ENCODE assay signal across 2 cellular contexts in the genomic region with DNA sequence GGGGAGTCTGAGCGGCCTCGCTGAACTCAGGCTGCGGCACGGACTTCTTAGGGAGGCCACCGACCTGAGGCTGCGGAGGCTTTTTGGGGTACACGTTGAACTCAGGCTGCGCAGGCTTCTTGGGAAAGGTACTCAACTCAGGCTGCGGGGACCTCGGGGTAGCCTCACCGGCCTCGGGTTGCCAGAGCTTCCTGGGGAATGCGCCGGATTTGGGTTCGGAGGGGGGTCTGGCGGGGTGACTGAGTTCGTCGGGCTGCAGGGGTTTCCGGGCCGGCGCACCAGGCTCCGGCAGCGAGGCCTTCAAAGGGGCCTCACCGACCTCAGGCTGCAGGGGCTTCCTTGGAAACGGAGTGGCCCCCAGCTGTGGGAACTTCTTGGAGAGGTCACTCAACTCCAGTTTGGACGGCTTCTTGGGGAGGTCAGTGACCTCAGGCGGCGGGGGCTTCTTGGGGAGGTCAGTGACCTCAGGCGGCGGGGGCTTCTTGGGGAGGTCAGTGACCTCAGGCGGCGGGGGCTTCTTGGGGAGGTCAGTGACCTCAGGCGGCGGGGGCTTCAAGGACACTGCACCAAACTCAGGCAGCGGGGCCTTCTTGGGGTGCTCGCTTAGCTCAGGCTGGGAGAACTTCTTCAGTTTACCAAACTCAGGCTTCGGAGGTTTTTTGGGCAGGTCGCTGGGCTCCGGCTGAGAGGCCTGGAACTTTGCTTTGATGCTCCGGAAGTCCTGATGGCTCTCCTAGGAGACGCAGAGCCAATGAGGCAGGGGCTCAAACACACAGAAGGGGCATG.
TF ChIP-seq lines count a peak whose summit lies in the region.

No MANE protein-coding gene starts in this region.

TF ChIP-seq in liver, 16 proteins besides CTCF, POLR2A, EP300 and RAD21:
- TF ChIP-seq YY1 (IDR thresholded peaks at IDR 0.05) (no peak), HNF4G (IDR thresholded peaks at IDR 0.05) (no peak), RXRA (IDR thresholded peaks at IDR 0.05) (peak; percentile 67 to 84), NR2F2 (IDR thresholded peaks at IDR 0.05) (peak; percentile 87)

TF ChIP-seq in HepG2, 621 proteins besides CTCF, POLR2A, EP300 and RAD21:
- TF ChIP-seq, protein P1, sequence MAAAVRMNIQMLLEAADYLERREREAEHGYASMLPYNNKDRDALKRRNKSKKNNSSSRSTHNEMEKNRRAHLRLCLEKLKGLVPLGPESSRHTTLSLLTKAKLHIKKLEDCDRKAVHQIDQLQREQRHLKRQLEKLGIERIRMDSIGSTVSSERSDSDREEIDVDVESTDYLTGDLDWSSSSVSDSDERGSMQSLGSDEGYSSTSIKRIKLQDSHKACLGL (CRISPR knock-in tag; IDR thresholded peaks at IDR 0.05) = no peak
- TF ChIP-seq, protein P2, sequence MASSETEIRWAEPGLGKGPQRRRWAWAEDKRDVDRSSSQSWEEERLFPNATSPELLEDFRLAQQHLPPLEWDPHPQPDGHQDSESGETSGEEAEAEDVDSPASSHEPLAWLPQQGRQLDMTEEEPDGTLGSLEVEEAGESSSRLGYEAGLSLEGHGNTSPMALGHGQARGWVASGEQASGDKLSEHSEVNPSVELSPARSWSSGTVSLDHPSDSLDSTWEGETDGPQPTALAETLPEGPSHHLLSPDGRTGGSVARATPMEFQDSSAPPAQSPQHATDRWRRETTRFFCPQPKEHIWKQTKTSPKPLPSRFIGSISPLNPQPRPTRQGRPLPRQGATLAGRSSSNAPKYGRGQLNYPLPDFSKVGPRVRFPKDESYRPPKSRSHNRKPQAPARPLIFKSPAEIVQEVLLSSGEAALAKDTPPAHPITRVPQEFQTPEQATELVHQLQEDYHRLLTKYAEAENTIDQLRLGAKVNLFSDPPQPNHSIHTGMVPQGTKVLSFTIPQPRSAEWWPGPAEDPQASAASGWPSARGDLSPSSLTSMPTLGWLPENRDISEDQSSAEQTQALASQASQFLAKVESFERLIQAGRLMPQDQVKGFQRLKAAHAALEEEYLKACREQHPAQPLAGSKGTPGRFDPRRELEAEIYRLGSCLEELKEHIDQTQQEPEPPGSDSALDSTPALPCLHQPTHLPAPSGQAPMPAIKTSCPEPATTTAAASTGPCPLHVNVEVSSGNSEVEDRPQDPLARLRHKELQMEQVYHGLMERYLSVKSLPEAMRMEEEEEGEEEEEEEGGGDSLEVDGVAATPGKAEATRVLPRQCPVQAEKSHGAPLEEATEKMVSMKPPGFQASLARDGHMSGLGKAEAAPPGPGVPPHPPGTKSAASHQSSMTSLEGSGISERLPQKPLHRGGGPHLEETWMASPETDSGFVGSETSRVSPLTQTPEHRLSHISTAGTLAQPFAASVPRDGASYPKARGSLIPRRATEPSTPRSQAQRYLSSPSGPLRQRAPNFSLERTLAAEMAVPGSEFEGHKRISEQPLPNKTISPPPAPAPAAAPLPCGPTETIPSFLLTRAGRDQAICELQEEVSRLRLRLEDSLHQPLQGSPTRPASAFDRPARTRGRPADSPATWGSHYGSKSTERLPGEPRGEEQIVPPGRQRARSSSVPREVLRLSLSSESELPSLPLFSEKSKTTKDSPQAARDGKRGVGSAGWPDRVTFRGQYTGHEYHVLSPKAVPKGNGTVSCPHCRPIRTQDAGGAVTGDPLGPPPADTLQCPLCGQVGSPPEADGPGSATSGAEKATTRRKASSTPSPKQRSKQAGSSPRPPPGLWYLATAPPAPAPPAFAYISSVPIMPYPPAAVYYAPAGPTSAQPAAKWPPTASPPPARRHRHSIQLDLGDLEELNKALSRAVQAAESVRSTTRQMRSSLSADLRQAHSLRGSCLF (CRISPR knock-in tag; IDR thresholded peaks at IDR 0.05; ENCODE audit: borderline replicate concordance) = no peak
- TF ChIP-seq ZNF788 (CRISPR knock-in tag; IDR thresholded peaks at IDR 0.05; ENCODE audit: borderline replicate concordance) (no peak), ATF1 (CRISPR knock-in tag; IDR thresholded peaks at IDR 0.05) (no peak), ZNF629 (CRISPR knock-in tag; conservative IDR thresholded peaks at IDR 0.05) (no peak), ZNF570 (CRISPR knock-in tag; IDR thresholded peaks at IDR 0.05; ENCODE audit: borderline replicate concordance) (no peak), WIZ (CRISPR knock-in tag; IDR thresholded peaks at IDR 0.05) (no peak), RBM22 (optimal IDR thresholded peaks at IDR 0.05; ENCODE audit: low read length) (no peak), ZNF761 (CRISPR knock-in tag; conservative IDR thresholded peaks at IDR 0.05) (no peak), ONECUT2 (CRISPR knock-in tag; IDR thresholded peaks at IDR 0.05) (no peak), DNMT1 (CRISPR knock-in tag; IDR thresholded peaks at IDR 0.05) (no peak), SCMH1 (CRISPR knock-in tag; IDR thresholded peaks at IDR 0.05; ENCODE audit: borderline replicate concordance) (no peak), CHD4 (IDR thresholded peaks at IDR 0.05; ENCODE audit: borderline replicate concordance, low read length) (no peak), ZNF329 (CRISPR knock-in tag; IDR thresholded peaks at IDR 0.05; ENCODE audit: low read depth) (no peak), ZNF34 (CRISPR knock-in tag; IDR thresholded peaks at IDR 0.05; ENCODE audit: borderline replicate concordance) (no peak)
- TF ChIP-seq, protein P3, sequence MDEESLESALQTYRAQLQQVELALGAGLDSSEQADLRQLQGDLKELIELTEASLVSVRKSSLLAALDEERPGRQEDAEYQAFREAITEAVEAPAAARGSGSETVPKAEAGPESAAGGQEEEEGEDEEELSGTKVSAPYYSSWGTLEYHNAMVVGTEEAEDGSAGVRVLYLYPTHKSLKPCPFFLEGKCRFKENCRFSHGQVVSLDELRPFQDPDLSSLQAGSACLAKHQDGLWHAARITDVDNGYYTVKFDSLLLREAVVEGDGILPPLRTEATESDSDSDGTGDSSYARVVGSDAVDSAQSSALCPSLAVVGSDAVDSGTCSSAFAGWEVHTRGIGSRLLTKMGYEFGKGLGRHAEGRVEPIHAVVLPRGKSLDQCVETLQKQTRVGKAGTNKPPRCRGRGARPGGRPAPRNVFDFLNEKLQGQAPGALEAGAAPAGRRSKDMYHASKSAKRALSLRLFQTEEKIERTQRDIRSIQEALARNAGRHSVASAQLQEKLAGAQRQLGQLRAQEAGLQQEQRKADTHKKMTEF (CRISPR knock-in tag; IDR thresholded peaks at IDR 0.05) = no peak
- TF ChIP-seq, protein P4, sequence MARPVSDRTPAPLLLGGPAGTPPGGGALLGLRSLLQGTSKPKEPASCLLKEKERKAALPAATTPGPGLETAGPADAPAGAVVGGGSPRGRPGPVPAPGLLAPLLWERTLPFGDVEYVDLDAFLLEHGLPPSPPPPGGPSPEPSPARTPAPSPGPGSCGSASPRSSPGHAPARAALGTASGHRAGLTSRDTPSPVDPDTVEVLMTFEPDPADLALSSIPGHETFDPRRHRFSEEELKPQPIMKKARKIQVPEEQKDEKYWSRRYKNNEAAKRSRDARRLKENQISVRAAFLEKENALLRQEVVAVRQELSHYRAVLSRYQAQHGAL (CRISPR knock-in tag; IDR thresholded peaks at IDR 0.05; ENCODE audit: not compliant biosample characterization) = no peak
- TF ChIP-seq, protein P5, sequence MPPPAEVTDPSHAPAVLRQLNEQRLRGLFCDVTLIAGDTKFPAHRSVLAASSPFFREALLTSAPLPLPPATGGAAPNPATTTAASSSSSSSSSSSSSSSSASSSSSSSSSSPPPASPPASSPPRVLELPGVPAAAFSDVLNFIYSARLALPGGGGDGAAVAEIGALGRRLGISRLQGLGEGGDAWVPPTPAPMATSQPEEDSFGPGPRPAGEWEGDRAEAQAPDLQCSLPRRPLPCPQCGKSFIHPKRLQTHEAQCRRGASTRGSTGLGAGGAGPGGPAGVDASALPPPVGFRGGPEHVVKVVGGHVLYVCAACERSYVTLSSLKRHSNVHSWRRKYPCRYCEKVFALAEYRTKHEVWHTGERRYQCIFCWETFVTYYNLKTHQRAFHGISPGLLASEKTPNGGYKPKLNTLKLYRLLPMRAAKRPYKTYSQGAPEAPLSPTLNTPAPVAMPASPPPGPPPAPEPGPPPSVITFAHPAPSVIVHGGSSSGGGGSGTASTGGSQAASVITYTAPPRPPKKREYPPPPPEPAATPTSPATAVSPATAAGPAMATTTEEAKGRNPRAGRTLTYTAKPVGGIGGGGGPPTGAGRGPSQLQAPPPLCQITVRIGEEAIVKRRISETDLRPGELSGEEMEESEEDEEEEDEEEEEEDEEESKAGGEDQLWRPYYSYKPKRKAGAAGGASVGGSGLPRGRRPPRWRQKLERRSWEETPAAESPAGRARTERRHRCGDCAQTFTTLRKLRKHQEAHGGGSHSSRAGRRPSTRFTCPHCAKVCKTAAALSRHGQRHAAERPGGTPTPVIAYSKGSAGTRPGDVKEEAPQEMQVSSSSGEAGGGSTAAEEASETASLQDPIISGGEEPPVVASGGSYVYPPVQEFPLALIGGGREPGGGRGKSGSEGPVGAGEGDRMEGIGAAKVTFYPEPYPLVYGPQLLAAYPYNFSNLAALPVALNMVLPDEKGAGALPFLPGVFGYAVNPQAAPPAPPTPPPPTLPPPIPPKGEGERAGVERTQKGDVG (CRISPR knock-in tag; IDR thresholded peaks at IDR 0.05; ENCODE audit: borderline replicate concordance) = no peak
